ENCODE assay signal across 11 cellular contexts in genomic region chr9:70352802-70353201, GRCh38.
DNase-seq lines count a peak whose midpoint lies in the region; ATAC-seq and TF ChIP-seq lines count a peak whose summit lies in the region.
"Had no signal": no experiment of that assay in that cellular context is flagged by ENCODE, and none has a peak within 500 bp of the region (broad histone marks: within the 10 kb centered on the region; RNA-seq: fewer than 3 reads in every experiment).

No MANE protein-coding gene starts in this region.

- no peak for TF ChIP-seq POLR2A in NB4 (IDR thresholded peaks at IDR 0.05; ENCODE audit: extremely low read depth, insufficient read length)

- H3K4me3 ChIP-seq in NB4 (ENCODE audit: low read depth, low read length) (no peak overlapping the region), endodermal cell (ENCODE audit: low read length) (no peak overlapping the region)
- H3K4me3 ChIP-seq: SJSA1 had no signal

- H3K9me3 ChIP-seq in endodermal cell (ENCODE audit: control insufficient read depth, low read length) = no peaks in the 10 kb centered on the region
- H3K9me3 ChIP-seq: SJSA1 had no signal

- peaks cover 54% of the 10 kb centered on the region for H3K36me3 ChIP-seq in endodermal cell (ENCODE audit: control insufficient read depth, insufficient read depth, low read length)

- no peak overlapping the region for H3K27ac Mint-ChIP-seq in endodermal cell
- no peak overlapping the region for H3K27ac Mint-ChIP-seq in progenitor cell of endocrine pancreas

- H3K9me3 Mint-ChIP-seq in endodermal cell (no peaks in the 10 kb centered on the region), progenitor cell of endocrine pancreas (ENCODE audit: low read depth) (no peaks in the 10 kb centered on the region)

- H3K4me1 Mint-ChIP-seq in endodermal cell (no peaks in the 10 kb centered on the region), progenitor cell of endocrine pancreas (ENCODE audit: low read depth) (no peaks in the 10 kb centered on the region)

- H3K36me3 Mint-ChIP-seq in endodermal cell (ENCODE audit: low read depth) (peaks cover 36% of the 10 kb centered on the region), progenitor cell of endocrine pancreas (ENCODE audit: insufficient read depth) (peaks cover 6% of the 10 kb centered on the region)

- H3K27me3 Mint-ChIP-seq in endodermal cell (ENCODE audit: insufficient read depth) (no peaks in the 10 kb centered on the region), progenitor cell of endocrine pancreas (no peaks in the 10 kb centered on the region)

- ATAC-seq in HG03175 (IDR thresholded peaks at IDR 0.05; ENCODE audit: unreplicated experiment) (no peak), GM19035 (IDR thresholded peaks at IDR 0.05; ENCODE audit: unreplicated experiment) (no peak), HG02763 (IDR thresholded peaks at IDR 0.05; ENCODE audit: unreplicated experiment) (no peak)

- TF ChIP-seq CTCF in NB4 (IDR thresholded peaks at IDR 0.05; ENCODE audit: low read depth, low read length) (no peak), endodermal cell (conservative IDR thresholded peaks at IDR 0.05) (peak; percentile 55), progenitor cell of endocrine pancreas (IDR thresholded peaks at IDR 0.05; ENCODE audit: unreplicated experiment) (peak; percentile 25)

- H3K4me1 ChIP-seq in endodermal cell (ENCODE audit: control insufficient read depth, insufficient read depth, low read length) = no peaks in the 10 kb centered on the region
- H3K4me1 ChIP-seq: SJSA1 had no signal

- no peak overlapping the region for H3K9ac ChIP-seq in endodermal cell (ENCODE audit: extremely low read depth, low read length, poor library complexity, severe bottlenecking)

- H3K27ac ChIP-seq in endodermal cell (ENCODE audit: low read depth, low read length) = no peak overlapping the region
- H3K27ac ChIP-seq: SJSA1 had no signal

- H3K4me3 Mint-ChIP-seq in endodermal cell (no peak overlapping the region), progenitor cell of endocrine pancreas (ENCODE audit: low read depth) (no peak overlapping the region)

- H3K27me3 ChIP-seq in endodermal cell (ENCODE audit: control insufficient read depth, insufficient read depth, low read length, poor library complexity, severe bottlenecking) = no peaks in the 10 kb centered on the region
- H3K27me3 ChIP-seq: SJSA1 had no signal

- peak; percentile 22 for DNase-seq in ELR (ENCODE audit: low read depth)
- DNase-seq in NB4 (ENCODE audit: low read depth) = peak; percentile 4
- no peak for DNase-seq in endodermal cell
- no peak for DNase-seq in progenitor cell of endocrine pancreas (ENCODE audit: low spot score, unreplicated experiment)
- no peak for DNase-seq in DMS79 treated with DMSO at 0.1 percent for 48 hours (lab: John Stamatoyannopoulos, UW)
- DNase-seq: cerebellar nuclear complex, right cardiac atrium had no signal

Comparison
In these comparisons a context has a peak if more than half of its experiments do, and no peak if none do; other contexts are left out.
1. DNase-seq: peak in ELR (single experiment) and NB4 (single experiment); none in endodermal cell (single experiment), progenitor cell of endocrine pancreas (single experiment) and DMS79 treated with DMSO at 0.1 percent for 48 hours (single experiment).